Comparison of ENCODE assay signal across 22 cellular contexts in the genomic region with DNA sequence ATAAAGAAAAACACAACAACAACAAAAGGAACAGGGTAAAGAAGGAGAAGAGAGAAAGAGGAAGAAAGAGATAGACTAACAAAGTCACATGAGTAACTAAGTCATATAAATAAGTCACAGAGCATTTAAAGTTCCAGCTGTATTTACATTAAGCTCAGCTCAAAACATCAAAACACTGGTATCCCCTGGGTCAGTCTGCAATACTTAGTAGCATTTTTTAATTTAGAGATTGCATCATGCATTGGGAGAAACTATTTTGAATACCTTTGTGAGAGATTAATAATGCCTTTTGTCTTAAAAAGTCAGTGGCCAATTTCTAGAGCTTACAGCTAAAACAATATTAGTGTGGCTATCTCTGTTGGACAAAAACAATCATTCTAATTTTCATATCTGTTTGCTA.
DNase-seq lines count a peak whose midpoint lies in the region; ATAC-seq and TF ChIP-seq lines count a peak whose summit lies in the region.
"Had no signal": no experiment of that assay in that cellular context is flagged by ENCODE, and none has a peak within 500 bp of the region (broad histone marks: within the 10 kb centered on the region; RNA-seq: fewer than 3 reads in every experiment).

No MANE protein-coding gene starts in this region.

- DNase-seq in Calu3, result no peak
- peak; percentile 40 for DNase-seq in HCEC 1CT
- DNase-seq in choroid plexus epithelial cell (ENCODE audit: low read depth), result peak; percentile 19
- peak; percentile 6 for DNase-seq in iris pigment epithelial cell (ENCODE audit: low read depth)
- no peak for DNase-seq in Kasumi-1 (lab: John Stamatoyannopoulos, UW)
- DNase-seq in left colon, result no peak
- no peak for DNase-seq in brain microvascular endothelial cell
- DNase-seq in AG08396 (ENCODE audit: low spot score), result no peak
- DNase-seq: BE2C; DMS79; GOT3; NCI-H1092; NCI-H1436; NCI-H1930; NCI-H226; NCI-H510A treated with DMSO at 0.1 percent for 48 hours; NCI-H748 treated with DMSO at 0.1 percent for 48 hours; NK-92 treated with Interleukin-12 subunit alpha and Interleukin-12 subunit beta, amount 100 ng/mL, for 24 hours; OCI-M1 had no signal

- ATAC-seq in left colon, result no peak
- ATAC-seq: Right ventricle myocardium inferior had no signal

- CTCF ChIA-PET in Calu3 (lab: Charles Lee), result no interaction called here

- no TSS peak for BruUV-seq in Calu3 (replicated peaks; lab: Mats Ljungman, UMichigan)

- peak overlapping the region; percentile 9 for H3K27ac Mint-ChIP-seq in Calu3 (ENCODE audit: unreplicated experiment)
- H3K27ac Mint-ChIP-seq: IgD-negative memory B cell had no signal

- no peak overlapping the region for H3K4me3 Mint-ChIP-seq in Calu3 (ENCODE audit: low read depth, unreplicated experiment)
- H3K4me3 Mint-ChIP-seq: IgD-negative memory B cell had no signal

- H3K9me3 Mint-ChIP-seq in Calu3 (ENCODE audit: low read depth, unreplicated experiment), result peaks cover 2% of the 10 kb centered on the region

- intact Hi-C loops in Calu3 (cut with micrococcal nuclease; ENCODE audit: unreplicated experiment), result no loop called here
- intact Hi-C loops in left colon (cut with DNase I, micrococcal nuclease), result no loop called here

- H3K27me3 Mint-ChIP-seq in Calu3 (ENCODE audit: unreplicated experiment), result no peaks in the 10 kb centered on the region
- H3K27me3 Mint-ChIP-seq: IgD-negative memory B cell had no signal

- in situ Hi-C loops in brain microvascular endothelial cell (cut with HindIII; ENCODE audit: low pct_ligation_motif_present, low sequenced_read_pairs), result no loop called here

- H3K4me1 Mint-ChIP-seq in Calu3 (ENCODE audit: low read depth, unreplicated experiment), result peaks cover 8% of the 10 kb centered on the region

- H3K27ac ChIP-seq in brain microvascular endothelial cell, result no peak overlapping the region
- H3K27ac ChIP-seq: SJSA1 had no signal

- H3K36me3 ChIP-seq in brain microvascular endothelial cell (replicated peaks), result no peaks in the 10 kb centered on the region
- H3K36me3 ChIP-seq: BE2C, SJSA1 had no signal

- no peaks in the 10 kb centered on the region for H3K27me3 ChIP-seq in brain microvascular endothelial cell (replicated peaks)
- H3K27me3 ChIP-seq: BE2C, SJSA1 had no signal

- H3K36me3 Mint-ChIP-seq in Calu3 (ENCODE audit: insufficient read depth, unreplicated experiment), result no peaks in the 10 kb centered on the region

- H3K4me3 ChIP-seq in choroid plexus epithelial cell (ENCODE audit: low read depth, low read length), result no peak overlapping the region
- no peak overlapping the region for H3K4me3 ChIP-seq in brain microvascular endothelial cell (ENCODE audit: low read depth, low read length)
- H3K4me3 ChIP-seq: SJSA1 had no signal

- no peak for TF ChIP-seq CTCF in Calu3 (IDR thresholded peaks at IDR 0.05; ENCODE audit: unreplicated experiment)
- TF ChIP-seq CTCF in choroid plexus epithelial cell (conservative IDR thresholded peaks at IDR 0.05; ENCODE audit: low read depth, low read length), result no peak
- no peak for TF ChIP-seq CTCF in brain microvascular endothelial cell (IDR thresholded peaks at IDR 0.05; ENCODE audit: low read depth, low read length, missing control alignments)

Comparison
In these comparisons a context has a peak if more than half of its experiments do, and no peak if none do; other contexts are left out.
1. DNase-seq: peak in HCEC 1CT (single experiment), choroid plexus epithelial cell (single experiment) and iris pigment epithelial cell (single experiment); none in Calu3 (single experiment), Kasumi-1 (0 of 2), left colon (0 of 2), brain microvascular endothelial cell (single experiment) and AG08396 (single experiment).